11 cellular contexts compared by ENCODE assay signal in the genomic region with DNA sequence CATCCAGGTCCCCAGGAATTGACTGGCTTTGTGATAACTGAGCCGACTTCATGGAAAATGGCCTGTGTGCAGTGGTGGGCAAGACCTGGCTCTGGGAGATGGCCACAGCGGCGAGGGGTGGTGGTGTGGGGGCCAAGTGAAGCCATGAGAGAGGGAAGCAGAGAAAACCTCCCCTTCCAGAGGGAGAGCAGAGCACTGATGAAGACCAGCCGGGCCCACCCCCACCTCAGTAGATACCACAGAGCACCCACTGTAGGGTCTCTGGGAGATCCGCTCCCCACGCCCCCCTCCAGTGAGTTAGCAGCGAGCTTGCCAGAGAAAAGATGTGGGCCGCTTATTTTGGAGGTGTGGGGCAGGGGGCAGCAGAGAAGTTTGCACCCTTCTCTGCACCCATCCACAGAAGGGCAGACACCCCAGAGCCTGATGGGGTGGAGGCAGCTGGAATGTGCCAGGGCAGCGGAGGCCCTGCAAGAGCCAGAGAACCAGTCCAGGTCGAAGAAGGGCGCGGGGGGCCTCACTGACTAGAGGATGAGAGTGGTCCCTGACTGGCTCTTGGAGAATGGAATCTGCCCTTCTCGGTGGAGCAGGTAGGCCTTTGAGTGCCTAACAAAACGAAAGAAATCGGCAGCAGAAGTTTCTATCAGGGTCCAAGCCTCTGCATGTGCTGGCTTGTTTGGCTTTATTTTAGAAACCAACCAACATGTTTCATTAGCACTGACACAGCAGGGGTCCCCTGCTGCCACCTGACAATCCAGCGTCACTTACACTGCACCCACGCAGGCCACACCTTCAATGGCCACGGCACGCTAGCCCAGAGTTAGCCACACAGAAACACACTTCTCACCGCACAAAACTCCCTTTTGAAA. TPM values are rescaled to one million over a fixed set of nuclear protein-coding genes. Genes with fewer than 3 reads are reported as not detected.
A peak's percentile ranks its signal among the peaks of the same experiment; 100 is the strongest.
DNase-seq lines count a peak whose midpoint lies in the region; ATAC-seq and TF ChIP-seq lines count a peak whose summit lies in the region.
"Had no signal": no experiment of that assay in that cellular context is flagged by ENCODE, and none has a peak within 500 bp of the region (broad histone marks: within the 10 kb centered on the region; RNA-seq: fewer than 3 reads in every experiment).

No MANE protein-coding gene starts in this region.

- H3K27ac ChIP-seq in lower lobe of right lung (peak overlapping the region; percentile 79), upper lobe of right lung (peak overlapping the region; percentile 71)

- no peaks in the 10 kb centered on the region for H3K27me3 Mint-ChIP-seq in activated T-helper 2 cell treated with anti-CD3 and anti-CD28 coated beads, Interferon-gamma antibody, Interleukin-2, Interleukin-4, amounts not matched to agents 10 μg/mL and 5 μg/mL and 100 μg/mL, durations not matched to agents 14 hours and 24 hours and 36 hours (ENCODE audit: low read depth)

- H3K36me3 Mint-ChIP-seq in activated T-helper 2 cell treated with anti-CD3 and anti-CD28 coated beads, Interferon-gamma antibody, Interleukin-2, Interleukin-4, amounts not matched to agents 10 μg/mL and 5 μg/mL and 100 μg/mL, durations not matched to agents 14 hours and 24 hours and 36 hours (ENCODE audit: low read depth): no peaks in the 10 kb centered on the region

- no peaks in the 10 kb centered on the region for H3K9me3 Mint-ChIP-seq in activated T-helper 2 cell treated with anti-CD3 and anti-CD28 coated beads, Interferon-gamma antibody, Interleukin-2, Interleukin-4, amounts not matched to agents 10 μg/mL and 5 μg/mL and 100 μg/mL, durations not matched to agents 14 hours and 24 hours and 36 hours

- peak overlapping the region; percentile 76 for H3K27ac Mint-ChIP-seq in activated T-helper 2 cell treated with anti-CD3 and anti-CD28 coated beads, Interferon-gamma antibody, Interleukin-2, Interleukin-4, amounts not matched to agents 10 μg/mL and 5 μg/mL and 100 μg/mL, durations not matched to agents 14 hours and 24 hours and 36 hours

- peak overlapping the region; percentile 80 for H3K4me3 Mint-ChIP-seq in activated T-helper 2 cell treated with anti-CD3 and anti-CD28 coated beads, Interferon-gamma antibody, Interleukin-2, Interleukin-4, amounts not matched to agents 10 μg/mL and 5 μg/mL and 100 μg/mL, durations not matched to agents 14 hours and 24 hours and 36 hours (ENCODE audit: low read depth)

- intact Hi-C loops in Right ventricle myocardium superior (cut with DNase I) (loop anchor here (5.0 kb wide), 1 partner anchor 186 kb away; no protein-coding TSS in a partner anchor), left ventricle myocardium superior (cut with micrococcal nuclease) (no loop called here), lower lobe of right lung (cut with DNase I) (no loop called here), upper lobe of right lung (cut with DNase I) (no loop called here)
- intact Hi-C loops in activated T-helper 2 cell treated with anti-CD3 and anti-CD28 coated beads, Interferon-gamma antibody, Interleukin-2, Interleukin-4, amounts not matched to agents 10 μg/mL and 5 μg/mL and 100 μg/mL, durations not matched to agents 14 hours and 24 hours and 36 hours (cut with micrococcal nuclease): no loop called here

- H3K4me3 ChIP-seq in lower lobe of right lung (peak overlapping the region; percentile 68), upper lobe of right lung (peak overlapping the region; percentile 68)

- H3K9me3 ChIP-seq in lower lobe of right lung (no peaks in the 10 kb centered on the region), upper lobe of right lung (no peaks in the 10 kb centered on the region)
- H3K9me3 ChIP-seq: body of pancreas had no signal

- H3K4me1 Mint-ChIP-seq in activated T-helper 2 cell treated with anti-CD3 and anti-CD28 coated beads, Interferon-gamma antibody, Interleukin-2, Interleukin-4, amounts not matched to agents 10 μg/mL and 5 μg/mL and 100 μg/mL, durations not matched to agents 14 hours and 24 hours and 36 hours (ENCODE audit: low read depth): peaks cover 7% of the 10 kb centered on the region

- TF ChIP-seq CTCF in lower lobe of right lung (IDR thresholded peaks at IDR 0.05) (no peak), upper lobe of right lung (IDR thresholded peaks at IDR 0.05) (no peak)

- H3K4me1 ChIP-seq in lower lobe of right lung: peaks cover 19% of the 10 kb centered on the region
- peaks cover 7% of the 10 kb centered on the region for H3K4me1 ChIP-seq in upper lobe of right lung

- H3K36me3 ChIP-seq in lower lobe of right lung (no peaks in the 10 kb centered on the region), upper lobe of right lung (no peaks in the 10 kb centered on the region)

- ATAC-seq in Right ventricle myocardium superior (ENCODE audit: poor library complexity): no peak
- ATAC-seq in left ventricle myocardium superior: no peak
- no peak for ATAC-seq in lower lobe of right lung
- ATAC-seq in upper lobe of right lung: no peak
- ATAC-seq in GM19455 (IDR thresholded peaks at IDR 0.05; ENCODE audit: unreplicated experiment): no peak
- ATAC-seq in HG03342 (IDR thresholded peaks at IDR 0.05; ENCODE audit: unreplicated experiment): no peak

- H3K27me3 ChIP-seq in lower lobe of right lung (ENCODE audit: low read depth) (no peaks in the 10 kb centered on the region), upper lobe of right lung (no peaks in the 10 kb centered on the region)
- H3K27me3 ChIP-seq: body of pancreas had no signal

- DNase-seq in Right ventricle myocardium superior (peak; percentile 39), left ventricle myocardium superior (no peak), lower lobe of right lung (no peak), upper lobe of right lung (no peak)
- DNase-seq in activated T-helper 2 cell treated with anti-CD3 and anti-CD28 coated beads, Interferon-gamma antibody, Interleukin-2, Interleukin-4, amounts not matched to agents 10 μg/mL and 5 μg/mL and 100 μg/mL, durations not matched to agents 14 hours and 24 hours and 36 hours (ENCODE audit: low spot score): no peak
- no peak for DNase-seq in effector CD8-positive, alpha-beta T cell (lab: John Stamatoyannopoulos, UW)
- DNase-seq: DMS79, NCI-H1694 had no signal

RNA-seq across cellular contexts. Expression of a gene that starts 28.3 kb away (rescaled TPM):
- total RNA-seq in Right ventricle myocardium superior (3.1 TPM), left ventricle myocardium superior (3.6 TPM), lower lobe of right lung (5.2 TPM), upper lobe of right lung (2.3 TPM)
- total RNA-seq in activated T-helper 2 cell treated with anti-CD3 and anti-CD28 coated beads, Interferon-gamma antibody, Interleukin-2, Interleukin-4, amounts not matched to agents 10 μg/mL and 5 μg/mL and 100 μg/mL, durations not matched to agents 14 hours and 24 hours and 36 hours: 7.2 and 7.6 TPM in 2 replicates

RNA-seq across cellular contexts. Expression of a gene that starts 32.7 kb away (rescaled TPM):
- total RNA-seq in Right ventricle myocardium superior (2.2 TPM), left ventricle myocardium superior (2.8 TPM), lower lobe of right lung (4.6 TPM), upper lobe of right lung (3.6 TPM)
- total RNA-seq in activated T-helper 2 cell treated with anti-CD3 and anti-CD28 coated beads, Interferon-gamma antibody, Interleukin-2, Interleukin-4, amounts not matched to agents 10 μg/mL and 5 μg/mL and 100 μg/mL, durations not matched to agents 14 hours and 24 hours and 36 hours: 2.1 and 2.4 TPM in 2 replicates

RNA-seq across cellular contexts. Expression of a gene that starts 59.0 kb away (rescaled TPM):
- total RNA-seq in Right ventricle myocardium superior (29.4 TPM), left ventricle myocardium superior (31.0 TPM), lower lobe of right lung (55.1 TPM), upper lobe of right lung (54.7 TPM)
- total RNA-seq in activated T-helper 2 cell treated with anti-CD3 and anti-CD28 coated beads, Interferon-gamma antibody, Interleukin-2, Interleukin-4, amounts not matched to agents 10 μg/mL and 5 μg/mL and 100 μg/mL, durations not matched to agents 14 hours and 24 hours and 36 hours: 82.2 and 83.9 TPM in 2 replicates
